ENCODE assay signal across 8 cellular contexts in genomic region chr16:47143329-47143676, GRCh38. TPM values are rescaled to one million over a fixed set of nuclear protein-coding genes. Genes with fewer than 3 reads are reported as not detected.
A peak's percentile ranks its signal among the peaks of the same experiment; 100 is the strongest.
DNase-seq lines count a peak whose midpoint lies in the region; ATAC-seq and TF ChIP-seq lines count a peak whose summit lies in the region.

No MANE protein-coding gene starts in this region.

- H3K9me3 ChIP-seq in SJCRH30 (replicated peaks) = no peaks in the 10 kb centered on the region

- H3K36me3 ChIP-seq in GM23338 (ENCODE audit: insufficient read depth) (no peaks in the 10 kb centered on the region), SJCRH30 (no peaks in the 10 kb centered on the region)

- no peak overlapping the region for H3K27ac ChIP-seq in GM23338 (ENCODE audit: low read depth)
- H3K27ac ChIP-seq in SJCRH30 = peak overlapping the region; percentile 37; the same call in 1 of the 2 replicates

- H3K4me2 ChIP-seq in GM23338 = peak overlapping the region; percentile 75

- H3K27me3 Mint-ChIP-seq in GM23338 (ENCODE audit: insufficient read depth, low read depth, poor library complexity) = peaks cover 24% of the 10 kb centered on the region

- H3K27me3 ChIP-seq in GM23338 (ENCODE audit: insufficient read depth) (peaks cover 33% of the 10 kb centered on the region), SJCRH30 (no peaks in the 10 kb centered on the region)

- H3K9me3 Mint-ChIP-seq in GM23338 = no peaks in the 10 kb centered on the region; the same call in 2 of the 3 replicates

- peak; percentile 81 for ATAC-seq in GM23338

- peak overlapping the region; percentile 75; the same call in 1 of the 2 replicates for H2AFZ ChIP-seq in GM23338

- H3K4me3 ChIP-seq in GM23338 (peak overlapping the region; percentile 67), SJCRH30 (peak overlapping the region; percentile 70)

- DNase-seq in GM03348 (ENCODE audit: low spot score) (peak; percentile 76), GM23338 (ENCODE audit: low spot score) (peak; percentile 82), KG1 (lab: John Stamatoyannopoulos, UW) (peak; percentile 15), SJCRH30 (peak; percentile 62 to 80), head of caudate nucleus (peak in 37 of 42 donors; percentile 23 to 74 (median 48)), posterior vena cava (ENCODE audit: low spot score) (peak; percentile 82), midbrain (lab: John Stamatoyannopoulos, UW) (no peak)
- DNase-seq in activated gamma-delta T cell treated with anti-CD3 and anti-CD28 coated beads, Interleukin-2, amount 50 U/mL, for 16 hours (ENCODE audit: low read depth) = peak; percentile 37

- peaks cover 24% of the 10 kb centered on the region for H3K79me2 ChIP-seq in GM23338 (replicated peaks; ENCODE audit: insufficient read depth)

- H3F3A ChIP-seq in GM23338 (replicated peaks; ENCODE audit: low read depth) = no peaks in the 10 kb centered on the region; the same call in 1 of the 2 replicates

- H3K9me2 ChIP-seq in GM23338 (ENCODE audit: insufficient read depth) = no peaks in the 10 kb centered on the region

- peak overlapping the region; percentile 69; the same call in 2 of the 3 replicates for H3K4me3 Mint-ChIP-seq in GM23338

- H3K36me3 Mint-ChIP-seq in GM23338 (ENCODE audit: low read depth) = no peaks in the 10 kb centered on the region; the same call in 2 of the 3 replicates

- intact Hi-C loops in head of caudate nucleus (cut with DNase I) = loop anchor here (5.0 to 10.0 kb wide), 2 partner anchors 911 to 1019 kb away; no protein-coding TSS in a partner anchor
- intact Hi-C loops in posterior vena cava (cut with DNase I) = loop anchor here (10.0 kb wide), 1 partner anchor 1011 kb away; the partner anchor contains the start of gene ABCC12 (in 2 of the 2)

- H3K27ac Mint-ChIP-seq in GM23338 = no peak overlapping the region

- peak; percentile 54 to 69 for TF ChIP-seq CTCF in GM23338 (conservative IDR thresholded peaks at IDR 0.05; ENCODE audit: low read depth in 2 of 2)

- H4K20me1 ChIP-seq in GM23338 (replicated peaks; ENCODE audit: insufficient read depth) = no peaks in the 10 kb centered on the region; the same call in 1 of the 2 replicates

- peaks cover 22% of the 10 kb centered on the region; the same call in 2 of the 3 replicates for H3K4me1 Mint-ChIP-seq in GM23338

- H3K4me1 ChIP-seq in GM23338 (ENCODE audit: insufficient read depth) (peaks cover 8% of the 10 kb centered on the region; the same call in 1 of the 2 replicates), SJCRH30 (no peaks in the 10 kb centered on the region)

TF ChIP-seq in GM23338, 12 proteins besides CTCF, POLR2A, EP300 and RAD21:
- TF ChIP-seq POLR2AphosphoS5 (IDR thresholded peaks at IDR 0.05; ENCODE audit: low read depth) (peak; percentile 18; the same call in 1 of the 2 replicates), ETS1 (IDR thresholded peaks at IDR 0.05) (no peak)

RNA-seq across cellular contexts. Expression of gene NETO2, which starts 0.4 kb away (rescaled TPM):
- 10.6 and 16.6 TPM in 2 replicates for total RNA-seq in GM23338 (2014; rRNA removed; shearing (Covaris generic))
- polyA plus RNA-seq in GM23338 (2016; fragmentation: Nextera tagmentation; extraction: Ambion mirVana) = 6.4 and 6.6 TPM in 2 replicates
- 34.6 and 34.8 TPM in 2 replicates for total RNA-seq in SJCRH30 (2014; rRNA removed; shearing (Covaris generic))
- total RNA-seq in posterior vena cava = 1 to 10 TPM; 1.3 to 2.6 TPM
